Comparison of ENCODE assay signal across 8 cellular contexts in the genomic region with DNA sequence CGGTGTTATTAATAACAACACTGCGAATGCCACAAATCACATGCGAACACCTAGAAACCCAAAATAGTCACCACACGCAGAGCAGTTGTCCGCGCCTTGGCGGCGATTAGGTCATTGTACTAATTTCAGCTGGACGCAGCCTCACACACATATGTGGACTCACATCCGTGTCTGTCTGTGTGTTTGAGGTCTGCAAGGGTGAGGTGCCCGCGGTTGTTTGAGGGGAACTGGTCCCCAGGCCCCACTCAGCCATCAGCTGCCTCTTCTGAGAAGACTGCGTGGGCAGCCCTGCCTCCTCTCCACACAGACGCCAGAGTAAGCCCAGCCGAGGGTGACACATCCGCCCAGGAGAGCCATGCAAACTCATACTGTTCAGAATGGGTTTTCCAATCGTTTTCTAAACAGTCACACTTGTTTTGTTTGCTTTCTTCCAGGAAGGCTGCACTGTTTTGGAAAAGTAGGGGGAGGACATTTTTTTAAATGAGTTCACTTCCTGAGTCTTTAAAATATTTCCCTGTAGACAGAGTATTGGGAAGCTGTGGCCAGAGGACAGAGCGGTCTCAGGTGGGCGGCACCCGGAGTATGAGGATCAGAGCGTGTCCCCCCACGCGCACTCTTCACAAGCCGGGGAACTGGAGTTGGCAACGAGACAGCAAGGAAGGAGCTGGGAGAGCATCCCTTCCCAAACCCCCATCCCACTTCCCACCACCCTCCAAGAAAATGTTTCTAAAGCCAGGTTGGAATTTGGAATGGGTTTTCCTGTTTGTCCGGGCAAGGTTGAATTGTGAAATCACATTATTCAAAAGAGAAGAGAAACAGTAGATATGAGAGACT. TPM values are rescaled to one million over a fixed set of nuclear protein-coding genes. Genes with fewer than 3 reads are reported as not detected.
DNase-seq lines count a peak whose midpoint lies in the region; ATAC-seq, FAIRE-seq and TF ChIP-seq lines count a peak whose summit lies in the region.

No MANE protein-coding gene starts in this region.

- no peak overlapping the region for H4K5ac ChIP-seq in H1 (ENCODE audit: insufficient read length, low read depth, low read length)

- no peak overlapping the region for H3K23ac ChIP-seq in H1 (ENCODE audit: insufficient read length)

- no peaks in the 10 kb centered on the region for H3K27me3 ChIP-seq in H1 (replicated peaks in 1 of 4; ENCODE audit: control insufficient read depth in 3 of 4, extremely low read depth in 1 of 4, insufficient read depth in 3 of 4, low read length in 3 of 4)

- peak overlapping the region; percentile 68 to 83 (median 78) for H3K4me3 Mint-ChIP-seq in IgD-negative memory B cell
- H3K4me3 Mint-ChIP-seq in nephron = peak overlapping the region in 2 of 3 experiments; percentile 7 to 42
- H3K4me3 Mint-ChIP-seq in stimulated activated naive CD8-positive, alpha-beta T cell treated with anti-CD3 and anti-CD28 coated beads, Interleukin-15, amount 100 ng/mL, for 72 hours = peak overlapping the region; percentile 67 to 77

- H3K4ac ChIP-seq in H1 (replicated peaks; ENCODE audit: insufficient read length, low read depth, low read length) = no peak overlapping the region

- H2AK5ac ChIP-seq in H1 (ENCODE audit: low read depth, low read length) = no peak overlapping the region

- peak; percentile 50 for ATAC-seq in GM21515 (IDR thresholded peaks at IDR 0.05; ENCODE audit: unreplicated experiment)
- peak; percentile 79 for ATAC-seq in stimulated activated naive CD8-positive, alpha-beta T cell treated with anti-CD3 and anti-CD28 coated beads, Interleukin-15, amount 100 ng/mL, for 72 hours

- H2BK120ac ChIP-seq in H1 (replicated peaks; ENCODE audit: low read depth, low read length) = no peak overlapping the region

- H2AFZ ChIP-seq in H1 (ENCODE audit: low read length) = 0 out of 2 replicates have a peak overlapping the region, but pooled peaks have one; percentile 1

- peaks cover 0 to 6% of the 10 kb centered on the region in 2 experiments for H4K20me1 ChIP-seq in H1 (replicated peaks in 1 of 2; ENCODE audit: control insufficient read depth in 1 of 2, insufficient read depth in 2 of 2, low read length in 2 of 2)

- TF ChIP-seq POLR2A in H1 (IDR thresholded peaks at IDR 0.05; ENCODE audit: control extremely low read depth in 1 of 2, low read depth in 2 of 2, low read length in 2 of 2) = no peak

- no peak for TF ChIP-seq RAD21 in H1 (IDR thresholded peaks at IDR 0.05 in 1 of 2, conservative IDR thresholded peaks at IDR 0.05 in 1 of 2; ENCODE audit: low read depth in 2 of 2, low read length in 2 of 2)

- no peak overlapping the region for H2BK15ac ChIP-seq in H1 (ENCODE audit: low read length)

- peaks cover 0 to 6% (median 2%) of the 10 kb centered on the region in 4 experiments; a peak in 3 of 7 replicates for H3K4me1 ChIP-seq in H1 (replicated peaks in 1 of 4; ENCODE audit: control insufficient read depth in 3 of 4, insufficient read depth in 4 of 4, low read length in 3 of 4)

- POLR2A ChIA-PET in H1 (lab: Charles Lee; ENCODE audit: partially characterized antibody) = no interaction called here

- no peak overlapping the region for H4K8ac ChIP-seq in H1 (ENCODE audit: extremely low read depth, insufficient read depth, low read length)

- WGBS in H1 (ENCODE audit: extremely low coverage in 1 of 2, insufficient coverage in 1 of 2, insufficient read length in 1 of 2, insufficient replicate concordance in 2 of 2, low coverage in 1 of 2, low lambda C conversion rate in 2 of 2, missing lambda C conversion rate in 1 of 2), 2 experiments = 90% methylated on average over 26 of the region's 26 CpGs; no CpG with 5 or more reads in 1 of the 2 experiments

- H3K79me1 ChIP-seq in H1 (ENCODE audit: low read depth, low read length) = no peaks in the 10 kb centered on the region

- no peak overlapping the region for H4K91ac ChIP-seq in H1 (replicated peaks; ENCODE audit: insufficient read length, low read length)

- CTCF ChIA-PET in H1 (lab: Charles Lee; ENCODE audit: partially characterized antibody) = no interaction called here

- TF ChIP-seq EP300 in H1 (IDR thresholded peaks at IDR 0.05; ENCODE audit: borderline replicate concordance in 1 of 2, low read depth in 2 of 2, low read length in 2 of 2) = no peak

- FAIRE-seq in H1 (lab: Jason Lieb, UNC) = no peak
- no peak for FAIRE-seq in urothelium cell line (lab: Jason Lieb, UNC)

- peaks cover 0 to 3% of the 10 kb centered on the region in 2 experiments; a peak in 2 of 4 replicates for H3K9me3 ChIP-seq in H1 (ENCODE audit: insufficient read depth in 2 of 2, low read depth in 1 of 2, low read length in 1 of 2)

- H3K4me1 Mint-ChIP-seq in IgD-negative memory B cell (peaks cover 17 to 24% (median 19%) of the 10 kb centered on the region in 3 donors), nephron (peaks cover 38% of the 10 kb centered on the region)
- peaks cover 13% of the 10 kb centered on the region for H3K4me1 Mint-ChIP-seq in stimulated activated naive CD8-positive, alpha-beta T cell treated with anti-CD3 and anti-CD28 coated beads, Interleukin-15, amount 100 ng/mL, for 72 hours

- H3K27ac Mint-ChIP-seq in IgD-negative memory B cell (peak overlapping the region; percentile 48 to 87 (median 76)), nephron (peak overlapping the region; percentile 84 to 94 (median 91))
- peak overlapping the region; percentile 94 to 98 for H3K27ac Mint-ChIP-seq in stimulated activated naive CD8-positive, alpha-beta T cell treated with anti-CD3 and anti-CD28 coated beads, Interleukin-15, amount 100 ng/mL, for 72 hours

- H2BK12ac ChIP-seq in H1 (ENCODE audit: low read depth, low read length) = peak overlapping the region; percentile 52; the same call in 1 of the 2 replicates

- H3K36me3 Mint-ChIP-seq in IgD-negative memory B cell = no peaks in the 10 kb centered on the region
- H3K36me3 Mint-ChIP-seq in nephron (ENCODE audit: low read depth) = no peaks in the 10 kb centered on the region

- H3K4me3 ChIP-seq in H1 (ENCODE audit: extremely low read depth in 1 of 4, insufficient read depth in 2 of 4, low read depth in 3 of 4, low read length in 4 of 4) = no peak overlapping the region

- no peak overlapping the region for H3K14ac ChIP-seq in H1 (ENCODE audit: insufficient read length)

- H2BK20ac ChIP-seq in H1 (ENCODE audit: low read length) = no peak overlapping the region

- no peak overlapping the region for H3K27ac ChIP-seq in H1 (ENCODE audit: low read depth, low read length)

- H3K56ac ChIP-seq in H1 (replicated peaks; ENCODE audit: insufficient read length, low read depth, low read length) = no peak overlapping the region

- H2BK5ac ChIP-seq in H1 (ENCODE audit: low read depth, low read length) = no peak overlapping the region

- H3K79me2 ChIP-seq in H1 (ENCODE audit: control insufficient read depth in 1 of 2, insufficient read depth in 2 of 2, low read length in 2 of 2) = peaks cover 0 to 3% of the 10 kb centered on the region in 2 experiments; a peak in 1 of 4 replicates

- H3K27me3 Mint-ChIP-seq in IgD-negative memory B cell (no peaks in the 10 kb centered on the region), nephron (ENCODE audit: low read depth) (peaks cover 4% of the 10 kb centered on the region)
- no peaks in the 10 kb centered on the region for H3K27me3 Mint-ChIP-seq in stimulated activated naive CD8-positive, alpha-beta T cell treated with anti-CD3 and anti-CD28 coated beads, Interleukin-15, amount 100 ng/mL, for 72 hours

- no peaks in the 10 kb centered on the region for H3K9me3 Mint-ChIP-seq in IgD-negative memory B cell
- H3K9me3 Mint-ChIP-seq in nephron = no peaks in the 10 kb centered on the region
- peaks cover 0 to 4% of the 10 kb centered on the region in 2 donors for H3K9me3 Mint-ChIP-seq in stimulated activated naive CD8-positive, alpha-beta T cell treated with anti-CD3 and anti-CD28 coated beads, Interleukin-15, amount 100 ng/mL, for 72 hours

- TF ChIP-seq CTCF in H1 (IDR thresholded peaks at IDR 0.05; ENCODE audit: control extremely low read depth in 1 of 3, insufficient read depth in 1 of 3, low read depth in 1 of 3, low read length in 3 of 3) (no peak), nephron (IDR thresholded peaks at IDR 0.05; ENCODE audit: unreplicated experiment in 3 of 3) (no peak)

- H3K4me2 ChIP-seq in H1 (ENCODE audit: insufficient read depth in 1 of 2, low read depth in 2 of 2, low read length in 2 of 2) = no peak overlapping the region

- no peak overlapping the region for H3K18ac ChIP-seq in H1 (ENCODE audit: extremely low read depth, low read length)

- H3K36me3 ChIP-seq in H1 (ENCODE audit: control insufficient read depth in 2 of 4, insufficient read depth in 4 of 4, low read length in 3 of 4) = peaks cover 0 to 4% (median 0%) of the 10 kb centered on the region in 4 experiments; a peak in 1 of 8 replicates

- peaks cover 6% of the 10 kb centered on the region for H3K23me2 ChIP-seq in H1 (ENCODE audit: low read depth, low read length)

- DNase-seq in EL = peak; percentile 88
- DNase-seq in activated CD4-positive, alpha-beta T cell treated with anti-CD3 and anti-CD28 coated beads, Interleukin-2, amount 50 U/mL, for 48 hours = peak; percentile 83 to 90
- no peak for DNase-seq in H1 (ENCODE audit: low read depth in 1 of 2, low spot score in 2 of 2)
- peak; percentile 60 to 86 for DNase-seq in stimulated activated naive CD8-positive, alpha-beta T cell treated with anti-CD3 and anti-CD28 coated beads, Interleukin-15, amount 100 ng/mL, for 72 hours
- DNase-seq in urothelium cell line (ENCODE audit: low spot score) = no peak

- no peak overlapping the region for H3K9ac ChIP-seq in H1 (replicated peaks in 1 of 4; ENCODE audit: extremely low read depth in 1 of 4, low read depth in 3 of 4, low read length in 3 of 4)

TF ChIP-seq in H1, 55 proteins besides CTCF, POLR2A, EP300 and RAD21 (continues in another document):
- TF ChIP-seq EGR1 (IDR thresholded peaks at IDR 0.05; ENCODE audit: borderline replicate concordance, low read depth, low read length) = no peak

RNA-seq across cellular contexts. Expression of gene TOMM20, which starts 53.3 kb away (rescaled TPM):
- polyA plus RNA-seq in IgD-negative memory B cell = 76.4 TPM
- total RNA-seq in H1 (2021; fragmentation: NEBNext Ultra II Directional; extraction: Animal tissue kit (Norgen Biotek cat#: 25700)) = 151 and 168 TPM in 2 replicates
- 47.7 and 71.4 TPM in 2 replicates for polyA plus RNA-seq in H1 (2011; rRNA removed)
- 86.5 TPM for polyA plus RNA-seq in H1 (2011; cell fraction: cytosol; rRNA removed)
- 36.5 TPM for polyA plus RNA-seq in H1 (2011; cell fraction: nucleus; rRNA removed)
- 133 to 185 TPM (median 146 TPM) in 4 replicates for polyA plus RNA-seq in H1 (2012, experiment 1 of 2)
- polyA plus RNA-seq in H1 (2012, experiment 2 of 2) = 19.4 TPM
- 134 TPM for polyA plus RNA-seq in H1 (2013, experiment 1 of 2)
- 156 TPM for polyA plus RNA-seq in H1 (2013, experiment 2 of 2)
- 74.6 and 94.4 TPM in 2 replicates for polyA minus RNA-seq in H1 (2011; rRNA and poly(A)+ RNA removed)
- polyA minus RNA-seq in H1 (2011; cell fraction: cytosol; rRNA and poly(A)+ RNA removed) = 67.5 TPM
- 68.5 TPM for polyA minus RNA-seq in H1 (2011; cell fraction: nucleus; rRNA and poly(A)+ RNA removed)

Comparison
In these comparisons a context has a peak if more than half of its experiments do, and no peak if none do; other contexts are left out.
1. DNase-seq: peak in EL (single experiment), activated CD4-positive, alpha-beta T cell treated with anti-CD3 and anti-CD28 coated beads, Interleukin-2, amount 50 U/mL, for 48 hours (2 of 2) and stimulated activated naive CD8-positive, alpha-beta T cell treated with anti-CD3 and anti-CD28 coated beads, Interleukin-15, amount 100 ng/mL, for 72 hours (2 of 2); none in H1 (0 of 2) and urothelium cell line (single experiment).
2. H3K4me3 Mint-ChIP-seq: peak in every context shown above with its lines; median percentile 78 in IgD-negative memory B cell; 72 in stimulated activated naive CD8-positive, alpha-beta T cell treated with anti-CD3 and anti-CD28 coated beads, Interleukin-15, amount 100 ng/mL, for 72 hours; 24 in nephron.
3. Peak in every context shown above with its lines, with median percentiles within 50 percentile points of each other: H3K27ac Mint-ChIP-seq.